8 cellular contexts compared by ENCODE assay signal in genomic region chr5:140113699-140114263, GRCh38. TPM values are rescaled to one million over a fixed set of nuclear protein-coding genes. Genes with fewer than 3 reads are reported as not detected.
A peak's percentile ranks its signal among the peaks of the same experiment; 100 is the strongest.
DNase-seq lines count a peak whose midpoint lies in the region; ATAC-seq and TF ChIP-seq lines count a peak whose summit lies in the region.

Gene PURA, plus strand, starts transcription at chr5:140114109. Its CDS starts 73 bp downstream, at chr5:140114182.

- H3K4me3 Mint-ChIP-seq in activated naive CD4-positive, alpha-beta T cell treated with anti-CD3 and anti-CD28 coated beads, Interleukin-2, amount 10 ng/mL, durations not matched to agents 7 days and 5 days: peak within 1 kb of the TSS; percentile 95

- H3K27ac ChIP-seq in SK-N-MC (peak within 1 kb of the TSS; percentile 58; the same call in 1 of the 2 replicates), osteoblast (ENCODE audit: low read depth, low read length) (peak within 1 kb of the TSS; percentile 72), testis (peak within 1 kb of the TSS; percentile 96)

- H4K20me1 ChIP-seq in osteoblast (ENCODE audit: insufficient read depth, low read length): peaks cover 64% of the 10 kb centered on the region

- TF ChIP-seq CTCF in GM10266 (IDR thresholded peaks at IDR 0.05; ENCODE audit: control insufficient read depth, insufficient read depth, low read depth, missing control alignments): no peak
- TF ChIP-seq CTCF in osteoblast (IDR thresholded peaks at IDR 0.05; ENCODE audit: extremely low read depth, low read depth, low read length): no peak
- TF ChIP-seq CTCF in testis (IDR thresholded peaks at IDR 0.05): peak in 1 of 3 experiments; percentile 33

- H2AFZ ChIP-seq in osteoblast (ENCODE audit: low read length): peak within 1 kb of the TSS; percentile 86

- peaks cover 13% of the 10 kb centered on the region for H3K36me3 Mint-ChIP-seq in activated naive CD4-positive, alpha-beta T cell treated with anti-CD3 and anti-CD28 coated beads, Interleukin-2, amount 10 ng/mL, durations not matched to agents 7 days and 5 days

- peak within 1 kb of the TSS; percentile 98 for H3K27ac Mint-ChIP-seq in activated naive CD4-positive, alpha-beta T cell treated with anti-CD3 and anti-CD28 coated beads, Interleukin-2, amount 10 ng/mL, durations not matched to agents 7 days and 5 days

- H3K27me3 Mint-ChIP-seq in activated naive CD4-positive, alpha-beta T cell treated with anti-CD3 and anti-CD28 coated beads, Interleukin-2, amount 10 ng/mL, durations not matched to agents 7 days and 5 days: peaks cover 39% of the 10 kb centered on the region

- peaks cover 96% of the 10 kb centered on the region for H3K79me2 ChIP-seq in osteoblast (ENCODE audit: insufficient read depth, low read length)

- intact Hi-C loops in testis (cut with DNase I; ENCODE audit: low total_unique reads): no loop called here

- no peaks in the 10 kb centered on the region for H3K9me3 ChIP-seq in SK-N-MC (ENCODE audit: low read depth, low read length)
- H3K9me3 ChIP-seq in osteoblast (ENCODE audit: low read depth, low read length): no peaks in the 10 kb centered on the region
- H3K9me3 ChIP-seq in testis: no peaks in the 10 kb centered on the region

- H3K4me1 Mint-ChIP-seq in activated naive CD4-positive, alpha-beta T cell treated with anti-CD3 and anti-CD28 coated beads, Interleukin-2, amount 10 ng/mL, durations not matched to agents 7 days and 5 days: peaks cover 74% of the 10 kb centered on the region

- H3K9ac ChIP-seq in SK-N-MC (ENCODE audit: insufficient read length): peak within 1 kb of the TSS; percentile 81

- DNase-seq in GM10266 (ENCODE audit: extremely low spot score): peak; percentile 99
- DNase-seq in NAMALWA (ENCODE audit: low spot score): peak; percentile 98
- peak; percentile 60 for DNase-seq in SK-N-MC (ENCODE audit: low read depth, low spot score)
- DNase-seq in activated naive CD4-positive, alpha-beta T cell treated with anti-CD3 and anti-CD28 coated beads, Interleukin-2, amount 10 ng/mL, durations not matched to agents 7 days and 5 days: peak; percentile 99
- DNase-seq in glomerular endothelial cell (ENCODE audit: extremely low read depth, low read depth, low spot score): peak; percentile 41
- DNase-seq in osteoblast (ENCODE audit: insufficient read length, low spot score, missing footprints): peak; percentile 99
- peak; percentile 95 for DNase-seq in testis

- H3K4me3 ChIP-seq in SK-N-MC (peak within 1 kb of the TSS; percentile 87), osteoblast (ENCODE audit: insufficient read depth, low read length) (peak within 1 kb of the TSS; percentile 82), testis (peak within 1 kb of the TSS; percentile 79 to 85)

- peak; percentile 32 for TF ChIP-seq POLR2A in testis (IDR thresholded peaks at IDR 0.05)

- no peaks in the 10 kb centered on the region for H3K27me3 ChIP-seq in osteoblast (ENCODE audit: insufficient read depth, low read length)
- H3K27me3 ChIP-seq in testis: no peaks in the 10 kb centered on the region

- H3K4me1 ChIP-seq in osteoblast (ENCODE audit: insufficient read depth, low read length) (peaks cover 39% of the 10 kb centered on the region), testis (peaks cover 49% of the 10 kb centered on the region)

- no peaks in the 10 kb centered on the region for H3K9me3 Mint-ChIP-seq in activated naive CD4-positive, alpha-beta T cell treated with anti-CD3 and anti-CD28 coated beads, Interleukin-2, amount 10 ng/mL, durations not matched to agents 7 days and 5 days

- peak; percentile 91 for ATAC-seq in HG02571 (IDR thresholded peaks at IDR 0.05; ENCODE audit: unreplicated experiment)

- peak within 1 kb of the TSS; percentile 94 for H3K4me2 ChIP-seq in osteoblast (ENCODE audit: insufficient read depth, low read length)

- H3K36me3 ChIP-seq in SK-N-MC (ENCODE audit: insufficient read depth, low read length) (no peaks in the 10 kb centered on the region), osteoblast (ENCODE audit: insufficient read depth, low read length) (no peaks in the 10 kb centered on the region), testis (ENCODE audit: low read depth, missing control alignments) (no peaks in the 10 kb centered on the region)

- WGBS in testis, 2 donors: 0 to 2% methylated on average over 12 of the region's 60 CpGs

- CTCF ChIA-PET in activated naive CD4-positive, alpha-beta T cell treated with anti-CD3 and anti-CD28 coated beads, Interleukin-2, amount 10 ng/mL, durations not matched to agents 7 days and 5 days (lab: Charles Lee): interaction anchor here (1.0 to 7.2 kb wide), 3 partner anchors 9 to 41 kb away, joined by 3 to 62 read pairs (median 4); no protein-coding TSS in a partner anchor

RNA-seq across cellular contexts. Expression of gene PURA, which starts in this region (rescaled TPM):
- 7.0 and 11.7 TPM in 2 replicates for total RNA-seq in glomerular endothelial cell
- total RNA-seq in osteoblast: 29.7 and 30.1 TPM in 2 replicates
- 10 to 100 TPM; 22.9 to 26.9 TPM for total RNA-seq in testis
- polyA plus RNA-seq in testis (ENCODE audit: insufficient read depth, low read depth, low replicate concordance): 9.3 TPM

Comparison
In these comparisons a context has a peak if more than half of its experiments do, and no peak if none do; other contexts are left out.
1. Peak in every context shown above with its lines: DNase-seq, ATAC-seq, H3K4me3 ChIP-seq and H3K27ac ChIP-seq.
2. DNase-seq: peak in every context shown above with its lines; median percentile 99 in GM10266; 99 in activated naive CD4-positive, alpha-beta T cell treated with anti-CD3 and anti-CD28 coated beads, Interleukin-2, amount 10 ng/mL, durations not matched to agents 7 days and 5 days; 99 in osteoblast; 98 in NAMALWA; 95 in testis; 60 in SK-N-MC; 41 in glomerular endothelial cell.